Comparison of ENCODE assay signal across 8 cellular contexts in the genomic region with DNA sequence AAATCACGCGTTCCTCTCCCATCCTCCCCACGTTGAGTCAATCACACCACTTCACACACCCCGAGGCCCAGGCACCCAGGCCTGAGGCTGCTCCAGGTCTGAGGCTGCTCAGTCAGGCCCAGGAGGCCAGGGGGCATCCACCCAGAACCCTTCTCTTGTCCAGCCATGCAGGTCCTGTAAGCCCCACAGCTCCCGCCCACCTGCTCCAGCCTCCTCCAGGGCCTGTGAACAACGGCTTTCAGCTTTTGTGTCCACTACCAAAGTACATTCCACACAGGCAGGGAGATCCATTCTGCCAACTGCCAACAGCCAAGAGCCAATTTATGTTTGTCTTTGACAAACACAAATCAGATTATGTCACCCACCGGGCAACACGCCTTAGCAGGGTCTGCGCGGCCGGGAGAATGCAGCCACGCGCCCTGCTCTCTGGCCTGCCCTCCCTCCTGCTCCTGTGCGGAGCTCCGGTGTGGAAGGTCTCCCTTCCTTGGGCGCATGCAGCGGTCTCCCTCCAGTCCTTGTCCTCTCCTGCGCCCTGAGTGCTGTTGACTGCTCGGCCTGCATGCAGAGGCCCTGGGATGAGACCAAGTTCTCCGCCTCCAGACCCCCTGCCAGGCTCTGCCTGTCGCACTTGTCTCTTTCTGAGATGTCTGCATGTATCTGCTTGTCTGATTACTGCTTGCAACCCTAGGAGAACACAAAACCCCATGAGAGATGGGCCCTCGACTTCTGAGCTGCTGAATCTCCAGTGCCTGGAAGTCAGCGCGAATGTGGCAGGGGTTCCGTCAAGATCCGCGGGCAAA.
DNase-seq lines count a peak whose midpoint lies in the region; ATAC-seq and TF ChIP-seq lines count a peak whose summit lies in the region.

No MANE protein-coding gene starts in this region.

- peaks cover 0 to 1% (median 0%) of the 10 kb centered on the region in 11 experiments; a peak in 2 of 22 replicates for H3K9me3 ChIP-seq in BLaER1 treated with 17β-estradiol and CSF1 and Interleukin-3, amounts not matched to agents 10 nM and 100 nM (replicated peaks in 1 of 11)
- no peaks in the 10 kb centered on the region for H3K9me3 ChIP-seq in lower lobe of right lung

- 0 out of 22 replicates have a peak overlapping the region, but pooled peaks of 1 of the 11 experiments have one; percentile 3 for H3K27ac ChIP-seq in BLaER1 treated with 17β-estradiol and CSF1 and Interleukin-3, amounts not matched to agents 10 nM and 100 nM
- H3K27ac ChIP-seq in KMS-11, result no peak overlapping the region
- no peak overlapping the region for H3K27ac ChIP-seq in lower lobe of right lung

- ATAC-seq in lower lobe of right lung (peak; percentile 52 to 77), HG02840 (IDR thresholded peaks at IDR 0.05; ENCODE audit: low FRiP score, unreplicated experiment) (no peak), SK-N-SH treated with all-trans-retinoic acid at 6 μM for 48 hours (no peak), GM18858 (IDR thresholded peaks at IDR 0.05; ENCODE audit: unreplicated experiment) (no peak)

- no peaks in the 10 kb centered on the region for H3K27me3 ChIP-seq in BLaER1 treated with 17β-estradiol and CSF1 and Interleukin-3, amounts not matched to agents 10 nM and 100 nM
- H3K27me3 ChIP-seq in KMS-11 (ENCODE audit: insufficient read depth, low read depth), result no peaks in the 10 kb centered on the region
- H3K27me3 ChIP-seq in lower lobe of right lung (ENCODE audit: low read depth), result no peaks in the 10 kb centered on the region

- H3K4me1 ChIP-seq in BLaER1 treated with 17β-estradiol and CSF1 and Interleukin-3, amounts not matched to agents 10 nM and 100 nM, result peaks cover 8 to 29% (median 26%) of the 10 kb centered on the region in 10 experiments; a peak in 18 of 20 replicates
- H3K4me1 ChIP-seq in KMS-11 (ENCODE audit: low read depth, poor library complexity, severe bottlenecking) (no peaks in the 10 kb centered on the region), lower lobe of right lung (no peaks in the 10 kb centered on the region)

- H4K20me1 ChIP-seq in BLaER1 treated with 17β-estradiol and CSF1 and Interleukin-3, amounts not matched to agents 10 nM and 100 nM, result peaks cover 0 to 17% (median 0%) of the 10 kb centered on the region in 11 experiments; a peak in 2 of 22 replicates
- no peaks in the 10 kb centered on the region for H4K20me1 ChIP-seq in KMS-11 (ENCODE audit: insufficient read depth)

- H3K4me2 ChIP-seq in BLaER1 treated with 17β-estradiol and CSF1 and Interleukin-3, amounts not matched to agents 10 nM and 100 nM, result peak overlapping the region in 9 of 11 experiments; percentile 62 to 93 (median 84); a peak in 15 of 22 replicates
- no peak overlapping the region for H3K4me2 ChIP-seq in KMS-11

- TF ChIP-seq CTCF in KMS-11 (conservative IDR thresholded peaks at IDR 0.05; ENCODE audit: low read depth, low read length), result no peak
- TF ChIP-seq CTCF in astrocyte of the spinal cord (IDR thresholded peaks at IDR 0.05; ENCODE audit: low read depth, low read length), result no peak
- no peak for TF ChIP-seq CTCF in lower lobe of right lung (IDR thresholded peaks at IDR 0.05)

- intact Hi-C loops in lower lobe of right lung (cut with DNase I), result no loop called here

- H3K9ac ChIP-seq in BLaER1 treated with 17β-estradiol and CSF1 and Interleukin-3, amounts not matched to agents 10 nM and 100 nM, result peak overlapping the region in 2 of 11 experiments; percentile 8 to 46; a peak in 3 of 22 replicates
- no peak overlapping the region for H3K9ac ChIP-seq in KMS-11

- H2AFZ ChIP-seq in KMS-11 (ENCODE audit: low read depth), result peak overlapping the region; percentile 33; the same call in 1 of the 2 replicates

- H3K36me3 ChIP-seq in BLaER1 treated with 17β-estradiol and CSF1 and Interleukin-3, amounts not matched to agents 10 nM and 100 nM, result no peaks in the 10 kb centered on the region
- H3K36me3 ChIP-seq in KMS-11 (ENCODE audit: insufficient read depth) (no peaks in the 10 kb centered on the region), lower lobe of right lung (no peaks in the 10 kb centered on the region)

- DNase-seq in astrocyte of the spinal cord (ENCODE audit: low read depth, low spot score), result no peak
- DNase-seq in lower lobe of right lung, result no peak
- DNase-seq in inferior parietal cortex (ENCODE audit: extremely low spot score), result no peak

- H3K79me2 ChIP-seq in KMS-11 (ENCODE audit: insufficient read depth, low read depth), result no peaks in the 10 kb centered on the region

- in situ Hi-C loops in astrocyte of the spinal cord (cut with HindIII; ENCODE audit: low sequenced_read_pairs), result no loop called here

- no peak overlapping the region for H3K4me3 ChIP-seq in BLaER1 treated with 17β-estradiol and CSF1 and Interleukin-3, amounts not matched to agents 10 nM and 100 nM
- H3K4me3 ChIP-seq in KMS-11 (IDR thresholded peaks at IDR 0.05; ENCODE audit: insufficient read depth, low read depth, low read length), result no peak overlapping the region
- H3K4me3 ChIP-seq in astrocyte of the spinal cord (ENCODE audit: low read depth, low read length), result peak overlapping the region; percentile 5
- H3K4me3 ChIP-seq in lower lobe of right lung, result peak overlapping the region; percentile 28

TF ChIP-seq in SK-N-SH treated with all-trans-retinoic acid at 6 μM for 48 hours, 23 proteins besides CTCF, POLR2A, EP300 and RAD21:
- no peak for TF ChIP-seq ZNF8 (CRISPR knock-in tag; IDR thresholded peaks at IDR 0.05)
- no peak for TF ChIP-seq ZNF565 (CRISPR knock-in tag; conservative IDR thresholded peaks at IDR 0.05; ENCODE audit: low read depth)
- TF ChIP-seq ZNF70 (CRISPR knock-in tag; IDR thresholded peaks at IDR 0.05), result no peak

Comparison
In these comparisons a context has a peak if more than half of its experiments do, and no peak if none do; other contexts are left out.
1. H3K4me3 ChIP-seq: peak in astrocyte of the spinal cord (single experiment) and lower lobe of right lung (single experiment); none in BLaER1 treated with 17β-estradiol and CSF1 and Interleukin-3, amounts not matched to agents 10 nM and 100 nM (0 of 10) and KMS-11 (single experiment).
2. ATAC-seq: peak in lower lobe of right lung (2 of 2); none in HG02840 (single experiment), SK-N-SH treated with all-trans-retinoic acid at 6 μM for 48 hours (single experiment) and GM18858 (single experiment).